In genomic region chr5:32233220-32233695, GRCh38 we compare ENCODE assay signal across 1 cellular context.
TF ChIP-seq lines count a peak whose summit lies in the region.

No MANE protein-coding gene starts in this region.

TF ChIP-seq in HepG2, 621 proteins besides CTCF, POLR2A, EP300 and RAD21 (continued from another document and continues in another):
- no peak for TF ChIP-seq ATF2 (CRISPR knock-in tag; IDR thresholded peaks at IDR 0.05)
- TF ChIP-seq DBP (CRISPR knock-in tag; IDR thresholded peaks at IDR 0.05; ENCODE audit: not compliant biosample characterization), result no peak
- no peak for TF ChIP-seq ZNF644 (CRISPR knock-in tag; IDR thresholded peaks at IDR 0.05; ENCODE audit: low read depth)
- TF ChIP-seq ZNF18 (CRISPR knock-in tag; IDR thresholded peaks at IDR 0.05; ENCODE audit: insufficient replicate concordance), result no peak
- TF ChIP-seq ZNF572 (CRISPR knock-in tag; IDR thresholded peaks at IDR 0.05), result no peak
- TF ChIP-seq ZFX (CRISPR knock-in tag; IDR thresholded peaks at IDR 0.05; ENCODE audit: low read depth), result no peak
- no peak for TF ChIP-seq ESRRA (CRISPR knock-in tag; IDR thresholded peaks at IDR 0.05; ENCODE audit: low read depth)
- TF ChIP-seq ZMAT3 (CRISPR knock-in tag; conservative IDR thresholded peaks at IDR 0.05), result no peak
- TF ChIP-seq HNRNPUL1 (IDR thresholded peaks at IDR 0.05; ENCODE audit: low read depth, low read length), result no peak
- TF ChIP-seq ZSCAN30 (CRISPR knock-in tag; IDR thresholded peaks at IDR 0.05), result no peak
- no peak for TF ChIP-seq ZBTB10 (CRISPR knock-in tag; IDR thresholded peaks at IDR 0.05; ENCODE audit: borderline replicate concordance)
- no peak for TF ChIP-seq ZNF143 (CRISPR knock-in tag; IDR thresholded peaks at IDR 0.05)
- TF ChIP-seq MAF1 (CRISPR knock-in tag; IDR thresholded peaks at IDR 0.05; ENCODE audit: borderline replicate concordance), result no peak
- TF ChIP-seq ZNF629 (CRISPR knock-in tag; conservative IDR thresholded peaks at IDR 0.05), result peak; percentile 82
- no peak for TF ChIP-seq ZNF205 (CRISPR knock-in tag; IDR thresholded peaks at IDR 0.05)
- TF ChIP-seq MXD3 (CRISPR knock-in tag; IDR thresholded peaks at IDR 0.05), result no peak
- TF ChIP-seq ZNF800 (CRISPR knock-in tag; IDR thresholded peaks at IDR 0.05), result no peak
- TF ChIP-seq BRCA1 (CRISPR knock-in tag; IDR thresholded peaks at IDR 0.05), result 0 out of 2 replicates have a peak, but pooled peaks have one; percentile 54
- TF ChIP-seq ZNF318 (CRISPR knock-in tag; IDR thresholded peaks at IDR 0.05), result no peak
- 0 out of 2 replicates have a peak, but pooled peaks have one; percentile 46 for TF ChIP-seq ZNF704 (CRISPR knock-in tag; IDR thresholded peaks at IDR 0.05; ENCODE audit: borderline replicate concordance)
- TF ChIP-seq ZHX1 (CRISPR knock-in tag; IDR thresholded peaks at IDR 0.05; ENCODE audit: low read depth), result no peak
- TF ChIP-seq HOMEZ (CRISPR knock-in tag; IDR thresholded peaks at IDR 0.05; ENCODE audit: low read depth), result no peak
- TF ChIP-seq TCF7L2 (IDR thresholded peaks at IDR 0.05; ENCODE audit: low read depth, low read length), result 0 out of 2 replicates have a peak, but pooled peaks have one; percentile 38
- peak; percentile 18; the same call in 1 of the 2 replicates for TF ChIP-seq ZNF772 (CRISPR knock-in tag; IDR thresholded peaks at IDR 0.05)
- TF ChIP-seq RELA (CRISPR knock-in tag; IDR thresholded peaks at IDR 0.05), result no peak
- TF ChIP-seq ZNF883 (CRISPR knock-in tag; IDR thresholded peaks at IDR 0.05; ENCODE audit: not compliant biosample characterization), result no peak
- TF ChIP-seq ZNF83 (CRISPR knock-in tag; IDR thresholded peaks at IDR 0.05; ENCODE audit: borderline replicate concordance), result no peak
- TF ChIP-seq ZNF724P (CRISPR knock-in tag; IDR thresholded peaks at IDR 0.05; ENCODE audit: borderline replicate concordance), result no peak
- TF ChIP-seq REL (CRISPR knock-in tag; conservative IDR thresholded peaks at IDR 0.05), result no peak
